ENCODE assay signal across 1 cellular context in genomic region chr17:7328009-7328408, GRCh38.
TF ChIP-seq lines count a peak whose summit lies in the region.

No MANE protein-coding gene starts in this region.

TF ChIP-seq in endothelial cell of umbilical vein, 7 proteins besides CTCF, POLR2A, EP300 and RAD21 (continued from another document):
- TF ChIP-seq FOS (IDR thresholded peaks at IDR 0.05; ENCODE audit: borderline replicate concordance, insufficient read depth, low read length) (no peak), GATA2 (IDR thresholded peaks at IDR 0.05; ENCODE audit: insufficient read depth, insufficient read length, low read depth, low read length) (no peak), MYC (IDR thresholded peaks at IDR 0.05; ENCODE audit: low read depth, low read length) (no peak), JUN (IDR thresholded peaks at IDR 0.05; ENCODE audit: borderline replicate concordance, insufficient read depth, insufficient read length, low read depth) (no peak), EZH2 (IDR thresholded peaks at IDR 0.05; ENCODE audit: borderline replicate concordance, low read depth, low read length, severe bottlenecking) (no peak), POLR2AphosphoS5 (IDR thresholded peaks at IDR 0.05; ENCODE audit: insufficient read depth, low read depth, low read length) (no peak)
TF ChIP-seq in endothelial cell of umbilical vein: peak in this region for 0.
